ENCODE assay signal across 1 cellular context in genomic region chr22:22408731-22409696, GRCh38.
TF ChIP-seq lines count a peak whose summit lies in the region.

No MANE protein-coding gene starts in this region.

TF ChIP-seq in K562, 482 proteins besides CTCF, POLR2A, EP300 and RAD21 (continued from another document and continues in another):
- TF ChIP-seq, protein P1, sequence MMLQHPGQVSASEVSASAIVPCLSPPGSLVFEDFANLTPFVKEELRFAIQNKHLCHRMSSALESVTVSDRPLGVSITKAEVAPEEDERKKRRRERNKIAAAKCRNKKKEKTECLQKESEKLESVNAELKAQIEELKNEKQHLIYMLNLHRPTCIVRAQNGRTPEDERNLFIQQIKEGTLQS (IDR thresholded peaks at IDR 0.05), result no peak
- TF ChIP-seq, protein P1 (CRISPR knock-in tag; conservative IDR thresholded peaks at IDR 0.05), result peak; percentile 57; the same call in 1 of the 2 replicates
- no peak for TF ChIP-seq PHTF2 (CRISPR knock-in tag; IDR thresholded peaks at IDR 0.05)
- TF ChIP-seq, protein P2, sequence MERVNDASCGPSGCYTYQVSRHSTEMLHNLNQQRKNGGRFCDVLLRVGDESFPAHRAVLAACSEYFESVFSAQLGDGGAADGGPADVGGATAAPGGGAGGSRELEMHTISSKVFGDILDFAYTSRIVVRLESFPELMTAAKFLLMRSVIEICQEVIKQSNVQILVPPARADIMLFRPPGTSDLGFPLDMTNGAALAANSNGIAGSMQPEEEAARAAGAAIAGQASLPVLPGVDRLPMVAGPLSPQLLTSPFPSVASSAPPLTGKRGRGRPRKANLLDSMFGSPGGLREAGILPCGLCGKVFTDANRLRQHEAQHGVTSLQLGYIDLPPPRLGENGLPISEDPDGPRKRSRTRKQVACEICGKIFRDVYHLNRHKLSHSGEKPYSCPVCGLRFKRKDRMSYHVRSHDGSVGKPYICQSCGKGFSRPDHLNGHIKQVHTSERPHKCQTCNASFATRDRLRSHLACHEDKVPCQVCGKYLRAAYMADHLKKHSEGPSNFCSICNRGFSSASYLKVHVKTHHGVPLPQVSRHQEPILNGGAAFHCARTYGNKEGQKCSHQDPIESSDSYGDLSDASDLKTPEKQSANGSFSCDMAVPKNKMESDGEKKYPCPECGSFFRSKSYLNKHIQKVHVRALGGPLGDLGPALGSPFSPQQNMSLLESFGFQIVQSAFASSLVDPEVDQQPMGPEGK (CRISPR knock-in tag; IDR thresholded peaks at IDR 0.05; ENCODE audit: borderline replicate concordance), result no peak
- TF ChIP-seq NELFE (IDR thresholded peaks at IDR 0.05; ENCODE audit: insufficient read depth, insufficient read length), result no peak
- TF ChIP-seq CREB5 (CRISPR knock-in tag; IDR thresholded peaks at IDR 0.05), result no peak
- 0 out of 2 replicates have a peak, but pooled peaks have one; percentile 22 for TF ChIP-seq ZNF449 (CRISPR knock-in tag; IDR thresholded peaks at IDR 0.05)
- TF ChIP-seq HMG20B (CRISPR knock-in tag; IDR thresholded peaks at IDR 0.05), result no peak
- TF ChIP-seq CBX5 (IDR thresholded peaks at IDR 0.05; ENCODE audit: borderline replicate concordance, low read depth), result no peak
- TF ChIP-seq, protein P3, sequence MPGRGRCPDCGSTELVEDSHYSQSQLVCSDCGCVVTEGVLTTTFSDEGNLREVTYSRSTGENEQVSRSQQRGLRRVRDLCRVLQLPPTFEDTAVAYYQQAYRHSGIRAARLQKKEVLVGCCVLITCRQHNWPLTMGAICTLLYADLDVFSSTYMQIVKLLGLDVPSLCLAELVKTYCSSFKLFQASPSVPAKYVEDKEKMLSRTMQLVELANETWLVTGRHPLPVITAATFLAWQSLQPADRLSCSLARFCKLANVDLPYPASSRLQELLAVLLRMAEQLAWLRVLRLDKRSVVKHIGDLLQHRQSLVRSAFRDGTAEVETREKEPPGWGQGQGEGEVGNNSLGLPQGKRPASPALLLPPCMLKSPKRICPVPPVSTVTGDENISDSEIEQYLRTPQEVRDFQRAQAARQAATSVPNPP (IDR thresholded peaks at IDR 0.05; ENCODE audit: borderline replicate concordance, insufficient read depth, insufficient read length), result no peak
- 0 out of 2 replicates have a peak, but pooled peaks have one; percentile 10 for TF ChIP-seq ZNF384 (IDR thresholded peaks at IDR 0.05; ENCODE audit: low read depth, low read length)
- no peak for TF ChIP-seq SIN3B (IDR thresholded peaks at IDR 0.05; ENCODE audit: low read depth)
- TF ChIP-seq KHSRP (IDR thresholded peaks at IDR 0.05), result no peak
- TF ChIP-seq MITF (IDR thresholded peaks at IDR 0.05), result no peak
- TF ChIP-seq, protein P4, sequence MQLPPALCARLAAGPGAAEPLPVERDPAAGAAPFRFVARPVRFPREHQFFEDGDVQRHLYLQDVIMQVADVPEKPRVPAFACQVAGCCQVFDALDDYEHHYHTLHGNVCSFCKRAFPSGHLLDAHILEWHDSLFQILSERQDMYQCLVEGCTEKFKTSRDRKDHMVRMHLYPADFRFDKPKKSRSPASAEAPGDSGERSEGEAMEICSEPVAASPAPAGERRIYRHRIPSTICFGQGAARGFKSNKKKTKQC (CRISPR knock-in tag; IDR thresholded peaks at IDR 0.05), result peak; percentile 47; the same call in 1 of the 2 replicates
- TF ChIP-seq ZEB2 (IDR thresholded peaks at IDR 0.05), result no peak
- no peak for TF ChIP-seq PYGO2 (tag; IDR thresholded peaks at IDR 0.05)
- no peak for TF ChIP-seq CREBBP (IDR thresholded peaks at IDR 0.05; ENCODE audit: low read depth, low read length)
- TF ChIP-seq, protein P5, sequence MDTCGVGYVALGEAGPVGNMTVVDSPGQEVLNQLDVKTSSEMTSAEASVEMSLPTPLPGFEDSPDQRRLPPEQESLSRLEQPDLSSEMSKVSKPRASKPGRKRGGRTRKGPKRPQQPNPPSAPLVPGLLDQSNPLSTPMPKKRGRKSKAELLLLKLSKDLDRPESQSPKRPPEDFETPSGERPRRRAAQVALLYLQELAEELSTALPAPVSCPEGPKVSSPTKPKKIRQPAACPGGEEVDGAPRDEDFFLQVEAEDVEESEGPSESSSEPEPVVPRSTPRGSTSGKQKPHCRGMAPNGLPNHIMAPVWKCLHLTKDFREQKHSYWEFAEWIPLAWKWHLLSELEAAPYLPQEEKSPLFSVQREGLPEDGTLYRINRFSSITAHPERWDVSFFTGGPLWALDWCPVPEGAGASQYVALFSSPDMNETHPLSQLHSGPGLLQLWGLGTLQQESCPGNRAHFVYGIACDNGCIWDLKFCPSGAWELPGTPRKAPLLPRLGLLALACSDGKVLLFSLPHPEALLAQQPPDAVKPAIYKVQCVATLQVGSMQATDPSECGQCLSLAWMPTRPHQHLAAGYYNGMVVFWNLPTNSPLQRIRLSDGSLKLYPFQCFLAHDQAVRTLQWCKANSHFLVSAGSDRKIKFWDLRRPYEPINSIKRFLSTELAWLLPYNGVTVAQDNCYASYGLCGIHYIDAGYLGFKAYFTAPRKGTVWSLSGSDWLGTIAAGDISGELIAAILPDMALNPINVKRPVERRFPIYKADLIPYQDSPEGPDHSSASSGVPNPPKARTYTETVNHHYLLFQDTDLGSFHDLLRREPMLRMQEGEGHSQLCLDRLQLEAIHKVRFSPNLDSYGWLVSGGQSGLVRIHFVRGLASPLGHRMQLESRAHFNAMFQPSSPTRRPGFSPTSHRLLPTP (IDR thresholded peaks at IDR 0.05; ENCODE audit: borderline replicate concordance, extremely low read depth, insufficient read length), result no peak
- TF ChIP-seq ZNF311 (CRISPR knock-in tag; IDR thresholded peaks at IDR 0.05), result no peak
- TF ChIP-seq E2F6 (IDR thresholded peaks at IDR 0.05; ENCODE audit: borderline replicate concordance in 1 of 2, extremely low read depth in 1 of 2, insufficient read depth in 1 of 2, insufficient read length in 1 of 2, low read depth in 1 of 2, low read length in 1 of 2, poor library complexity in 1 of 2, severe bottlenecking in 1 of 2), result no peak
- TF ChIP-seq ID3 (CRISPR knock-in tag; IDR thresholded peaks at IDR 0.05), result no peak
- 0 out of 2 replicates have a peak, but pooled peaks have one; percentile 19 for TF ChIP-seq ID3 (tag; IDR thresholded peaks at IDR 0.05)
- TF ChIP-seq FOXK2 (conservative IDR thresholded peaks at IDR 0.05 in 1 of 2, IDR thresholded peaks at IDR 0.05 in 1 of 2; ENCODE audit: low read depth in 2 of 2), result no peak
- TF ChIP-seq GABPA (tag; conservative IDR thresholded peaks at IDR 0.05; ENCODE audit: low read depth), result no peak
- no peak; a peak in 1 of 4 replicates for TF ChIP-seq KDM4B (IDR thresholded peaks at IDR 0.05; ENCODE audit: borderline replicate concordance in 2 of 2, low read depth in 1 of 2)
- TF ChIP-seq, protein P6, sequence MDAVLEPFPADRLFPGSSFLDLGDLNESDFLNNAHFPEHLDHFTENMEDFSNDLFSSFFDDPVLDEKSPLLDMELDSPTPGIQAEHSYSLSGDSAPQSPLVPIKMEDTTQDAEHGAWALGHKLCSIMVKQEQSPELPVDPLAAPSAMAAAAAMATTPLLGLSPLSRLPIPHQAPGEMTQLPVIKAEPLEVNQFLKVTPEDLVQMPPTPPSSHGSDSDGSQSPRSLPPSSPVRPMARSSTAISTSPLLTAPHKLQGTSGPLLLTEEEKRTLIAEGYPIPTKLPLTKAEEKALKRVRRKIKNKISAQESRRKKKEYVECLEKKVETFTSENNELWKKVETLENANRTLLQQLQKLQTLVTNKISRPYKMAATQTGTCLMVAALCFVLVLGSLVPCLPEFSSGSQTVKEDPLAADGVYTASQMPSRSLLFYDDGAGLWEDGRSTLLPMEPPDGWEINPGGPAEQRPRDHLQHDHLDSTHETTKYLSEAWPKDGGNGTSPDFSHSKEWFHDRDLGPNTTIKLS (IDR thresholded peaks at IDR 0.05; ENCODE audit: borderline replicate concordance, low read depth), result no peak
- TF ChIP-seq SIN3A (IDR thresholded peaks at IDR 0.05; ENCODE audit: borderline replicate concordance in 2 of 2, control insufficient read depth in 1 of 2, low read depth in 2 of 2, low read length in 2 of 2), result no peak; a peak in 1 of 4 replicates
- no peak for TF ChIP-seq NBN (IDR thresholded peaks at IDR 0.05; ENCODE audit: low read depth)
- peak; percentile 23; the same call in 1 of the 2 replicates for TF ChIP-seq ZC3H11A (IDR thresholded peaks at IDR 0.05; ENCODE audit: low read depth, low read length)
- no peak for TF ChIP-seq IRF1 (CRISPR knock-in tag; IDR thresholded peaks at IDR 0.05; ENCODE audit: borderline replicate concordance)
- no peak for TF ChIP-seq EWSR1 (IDR thresholded peaks at IDR 0.05; ENCODE audit: borderline replicate concordance, low read depth, partially characterized antibody)
- no peak for TF ChIP-seq CTCFL (IDR thresholded peaks at IDR 0.05; ENCODE audit: borderline replicate concordance, insufficient read depth, low read depth, low read length, poor library complexity, severe bottlenecking)
- TF ChIP-seq, protein P7, sequence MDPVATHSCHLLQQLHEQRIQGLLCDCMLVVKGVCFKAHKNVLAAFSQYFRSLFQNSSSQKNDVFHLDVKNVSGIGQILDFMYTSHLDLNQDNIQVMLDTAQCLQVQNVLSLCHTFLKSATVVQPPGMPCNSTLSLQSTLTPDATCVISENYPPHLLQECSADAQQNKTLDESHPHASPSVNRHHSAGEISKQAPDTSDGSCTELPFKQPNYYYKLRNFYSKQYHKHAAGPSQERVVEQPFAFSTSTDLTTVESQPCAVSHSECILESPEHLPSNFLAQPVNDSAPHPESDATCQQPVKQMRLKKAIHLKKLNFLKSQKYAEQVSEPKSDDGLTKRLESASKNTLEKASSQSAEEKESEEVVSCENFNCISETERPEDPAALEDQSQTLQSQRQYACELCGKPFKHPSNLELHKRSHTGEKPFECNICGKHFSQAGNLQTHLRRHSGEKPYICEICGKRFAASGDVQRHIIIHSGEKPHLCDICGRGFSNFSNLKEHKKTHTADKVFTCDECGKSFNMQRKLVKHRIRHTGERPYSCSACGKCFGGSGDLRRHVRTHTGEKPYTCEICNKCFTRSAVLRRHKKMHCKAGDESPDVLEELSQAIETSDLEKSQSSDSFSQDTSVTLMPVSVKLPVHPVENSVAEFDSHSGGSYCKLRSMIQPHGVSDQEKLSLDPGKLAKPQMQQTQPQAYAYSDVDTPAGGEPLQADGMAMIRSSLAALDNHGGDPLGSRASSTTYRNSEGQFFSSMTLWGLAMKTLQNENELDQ (CRISPR knock-in tag; IDR thresholded peaks at IDR 0.05; ENCODE audit: borderline replicate concordance), result no peak
- TF ChIP-seq KLF10 (CRISPR knock-in tag; IDR thresholded peaks at IDR 0.05), result no peak
- TF ChIP-seq PHF20 (IDR thresholded peaks at IDR 0.05; ENCODE audit: partially characterized antibody), result no peak
